Comparison of ENCODE assay signal across 1 cellular context in genomic region chr3:25009665-25010064, GRCh38.
TF ChIP-seq lines count a peak whose summit lies in the region.

No MANE protein-coding gene starts in this region.

TF ChIP-seq in GM23338, 12 proteins besides CTCF, POLR2A, EP300 and RAD21 (continued from another document):
- TF ChIP-seq REST (IDR thresholded peaks at IDR 0.05; ENCODE audit: unreplicated experiment), result no peak
- no peak for TF ChIP-seq ETS1 (IDR thresholded peaks at IDR 0.05)
- no peak for TF ChIP-seq NANOG (IDR thresholded peaks at IDR 0.05; ENCODE audit: borderline replicate concordance)
- TF ChIP-seq EZH2 (IDR thresholded peaks at IDR 0.05; ENCODE audit: low read depth, unreplicated experiment), result no peak
- TF ChIP-seq CREB1 (CRISPR knock-in tag; IDR thresholded peaks at IDR 0.05; ENCODE audit: low read depth), result no peak
